19 cellular contexts compared by ENCODE assay signal in the genomic region with DNA sequence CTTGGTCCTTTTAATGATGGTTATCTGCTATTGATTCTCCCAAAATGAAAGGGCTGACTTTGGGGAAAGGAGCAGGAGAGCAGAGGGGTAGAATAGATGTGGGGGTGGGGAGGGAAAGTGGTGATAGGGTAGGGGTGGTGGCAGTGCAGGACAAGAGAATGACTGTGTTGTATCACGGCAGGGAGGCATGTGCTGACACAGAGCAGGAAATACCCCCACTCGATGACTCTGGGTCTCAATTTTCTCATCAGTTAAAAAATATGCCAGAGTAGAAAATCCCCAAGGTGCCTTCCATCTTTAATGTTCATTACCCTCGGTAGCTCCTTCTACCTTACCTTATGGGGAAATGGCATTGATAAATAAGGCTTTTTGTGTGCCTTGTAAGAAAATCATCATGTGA.
A peak's percentile ranks its signal among the peaks of the same experiment; 100 is the strongest.
DNase-seq lines count a peak whose midpoint lies in the region; ATAC-seq and TF ChIP-seq lines count a peak whose summit lies in the region.
"Had no signal": no experiment of that assay in that cellular context is flagged by ENCODE, and none has a peak within 500 bp of the region (broad histone marks: within the 10 kb centered on the region; RNA-seq: fewer than 3 reads in every experiment).

No MANE protein-coding gene starts in this region.

- H3K9me3 ChIP-seq in breast epithelium: no peaks in the 10 kb centered on the region
- H3K9me3 ChIP-seq: right lobe of liver had no signal

- no peak for TF ChIP-seq POLR2A in breast epithelium (IDR thresholded peaks at IDR 0.05)

- no peaks in the 10 kb centered on the region for H3K4me1 ChIP-seq in breast epithelium
- H3K4me1 ChIP-seq: right lobe of liver had no signal

- no peak for DNase-seq in stimulated activated naive CD8-positive, alpha-beta T cell treated with anti-CD3 and anti-CD28 coated beads, Interleukin-15, Interleukin-2, amounts not matched to agents 100 U/mL and 50 U/mL, for 24 hours
- DNase-seq in HFFc6: no peak
- no peak for DNase-seq in type B pancreatic cell (ENCODE audit: extremely low spot score, unreplicated experiment)
- DNase-seq in substantia nigra (lab: John Stamatoyannopoulos, UW): no peak
- DNase-seq in breast epithelium (ENCODE audit: low spot score in 2 of 2): no peak
- no peak for DNase-seq in immature natural killer cell
- DNase-seq: activated effector memory CD4-positive, alpha-beta T cell treated with Interleukin-2 at 50 U/mL for 16 hours; endodermal cell; IMR-90; left cardiac atrium; NCI-H2029 treated with DMSO at 0.1 percent for 48 hours; NCI-H510A; right lobe of liver; SHP77 treated with DMSO at 0.1 percent for 48 hours; stimulated activated CD4-positive, alpha-beta T cell treated with anti-CD3 and anti-CD28 coated beads, Interleukin-1b, Interleukin-23, amount 100 ng/mL, for 48 hours; T-helper 1 cell had no signal

- peak overlapping the region; percentile 15 for H3K27ac Mint-ChIP-seq in stimulated activated naive CD8-positive, alpha-beta T cell treated with anti-CD3 and anti-CD28 coated beads, Interleukin-15, Interleukin-2, amounts not matched to agents 100 ng/mL and 50 ng/mL, for 24 hours
- peak overlapping the region; percentile 29; the same call in 1 of the 2 replicates for H3K27ac Mint-ChIP-seq in HFFc6
- H3K27ac Mint-ChIP-seq in dendritic cell treated with granulocyte-macrophage colony-stimulating factor and Interleukin-4, amounts not matched to agents 40 ng/mL and 50 ng/mL, for 4 days: peak overlapping the region; percentile 73
- H3K27ac Mint-ChIP-seq in type B pancreatic cell: no peak overlapping the region
- H3K27ac Mint-ChIP-seq in immature natural killer cell: no peak overlapping the region
- H3K27ac Mint-ChIP-seq: endodermal cell had no signal

- H3K4me1 Mint-ChIP-seq in stimulated activated naive CD8-positive, alpha-beta T cell treated with anti-CD3 and anti-CD28 coated beads, Interleukin-15, Interleukin-2, amounts not matched to agents 100 ng/mL and 50 ng/mL, for 24 hours (ENCODE audit: low read depth): peaks cover 41% of the 10 kb centered on the region
- H3K4me1 Mint-ChIP-seq in HFFc6 (ENCODE audit: low read depth) (peaks cover 41% of the 10 kb centered on the region), type B pancreatic cell (ENCODE audit: unreplicated experiment) (peaks cover 39% of the 10 kb centered on the region), immature natural killer cell (peaks cover 24 to 29% of the 10 kb centered on the region in 2 donors)
- H3K4me1 Mint-ChIP-seq in dendritic cell treated with granulocyte-macrophage colony-stimulating factor and Interleukin-4, amounts not matched to agents 40 ng/mL and 50 ng/mL, for 4 days (ENCODE audit: low read depth): peaks cover 51% of the 10 kb centered on the region

- no peaks in the 10 kb centered on the region for H3K9me3 Mint-ChIP-seq in stimulated activated naive CD8-positive, alpha-beta T cell treated with anti-CD3 and anti-CD28 coated beads, Interleukin-15, Interleukin-2, amounts not matched to agents 100 ng/mL and 50 ng/mL, for 24 hours
- H3K9me3 Mint-ChIP-seq in HFFc6 (no peaks in the 10 kb centered on the region), type B pancreatic cell (no peaks in the 10 kb centered on the region), immature natural killer cell (peaks cover 0 to 1% (median 0%) of the 10 kb centered on the region in 6 donors)
- H3K9me3 Mint-ChIP-seq in dendritic cell treated with granulocyte-macrophage colony-stimulating factor and Interleukin-4, amounts not matched to agents 40 ng/mL and 50 ng/mL, for 4 days: no peaks in the 10 kb centered on the region
- H3K9me3 Mint-ChIP-seq: endodermal cell had no signal

- no peaks in the 10 kb centered on the region for H3K36me3 ChIP-seq in breast epithelium
- H3K36me3 ChIP-seq: right lobe of liver had no signal

- H3K27me3 ChIP-seq in breast epithelium: no peaks in the 10 kb centered on the region
- H3K27me3 ChIP-seq: right lobe of liver had no signal

- no peak overlapping the region for H3K27ac ChIP-seq in substantia nigra (ENCODE audit: low read depth, low read length, poor library complexity, severe bottlenecking)
- no peak overlapping the region for H3K27ac ChIP-seq in breast epithelium
- H3K27ac ChIP-seq: right lobe of liver, VCaP had no signal

- TF ChIP-seq CTCF in HFFc6 (IDR thresholded peaks at IDR 0.05) (no peak), type B pancreatic cell (conservative IDR thresholded peaks at IDR 0.05) (no peak), breast epithelium (IDR thresholded peaks at IDR 0.05) (no peak)

- no peak overlapping the region for H3K4me3 ChIP-seq in breast epithelium
- H3K4me3 ChIP-seq: right lobe of liver had no signal

- intact Hi-C loops in dendritic cell treated with granulocyte-macrophage colony-stimulating factor and Interleukin-4, amounts not matched to agents 40 ng/mL and 50 ng/mL, for 4 days (cut with micrococcal nuclease): no loop called here
- intact Hi-C loops in breast epithelium (cut with DNase I; ENCODE audit: low total_unique reads): no loop called here

- peaks cover 8% of the 10 kb centered on the region for H3K27me3 Mint-ChIP-seq in stimulated activated naive CD8-positive, alpha-beta T cell treated with anti-CD3 and anti-CD28 coated beads, Interleukin-15, Interleukin-2, amounts not matched to agents 100 ng/mL and 50 ng/mL, for 24 hours
- H3K27me3 Mint-ChIP-seq in HFFc6 (ENCODE audit: insufficient read depth) (no peaks in the 10 kb centered on the region), type B pancreatic cell (peaks cover 3% of the 10 kb centered on the region), immature natural killer cell (ENCODE audit: low read depth in 3 of 3) (peaks cover 1 to 3% (median 2%) of the 10 kb centered on the region in 3 donors)
- H3K27me3 Mint-ChIP-seq in dendritic cell treated with granulocyte-macrophage colony-stimulating factor and Interleukin-4, amounts not matched to agents 40 ng/mL and 50 ng/mL, for 4 days: no peaks in the 10 kb centered on the region

- H3K4me3 Mint-ChIP-seq in stimulated activated naive CD8-positive, alpha-beta T cell treated with anti-CD3 and anti-CD28 coated beads, Interleukin-15, Interleukin-2, amounts not matched to agents 100 ng/mL and 50 ng/mL, for 24 hours: no peak overlapping the region
- H3K4me3 Mint-ChIP-seq in HFFc6 (no peak overlapping the region), type B pancreatic cell (peak overlapping the region; percentile 15), immature natural killer cell (no peak overlapping the region)
- H3K4me3 Mint-ChIP-seq in dendritic cell treated with granulocyte-macrophage colony-stimulating factor and Interleukin-4, amounts not matched to agents 40 ng/mL and 50 ng/mL, for 4 days: no peak overlapping the region
- H3K4me3 Mint-ChIP-seq: endodermal cell had no signal

- H3K36me3 Mint-ChIP-seq in stimulated activated naive CD8-positive, alpha-beta T cell treated with anti-CD3 and anti-CD28 coated beads, Interleukin-15, Interleukin-2, amounts not matched to agents 100 ng/mL and 50 ng/mL, for 24 hours (ENCODE audit: low read depth): no peaks in the 10 kb centered on the region
- no peaks in the 10 kb centered on the region for H3K36me3 Mint-ChIP-seq in HFFc6 (ENCODE audit: low read depth)
- no peaks in the 10 kb centered on the region for H3K36me3 Mint-ChIP-seq in dendritic cell treated with granulocyte-macrophage colony-stimulating factor and Interleukin-4, amounts not matched to agents 40 ng/mL and 50 ng/mL, for 4 days (ENCODE audit: low read depth)
- no peaks in the 10 kb centered on the region for H3K36me3 Mint-ChIP-seq in type B pancreatic cell
- no peaks in the 10 kb centered on the region for H3K36me3 Mint-ChIP-seq in immature natural killer cell

- ATAC-seq in stimulated activated naive CD8-positive, alpha-beta T cell treated with anti-CD3 and anti-CD28 coated beads, Interleukin-15, Interleukin-2, amounts not matched to agents 100 U/mL and 50 U/mL, for 24 hours: no peak
- ATAC-seq: left cardiac atrium, right lobe of liver had no signal

Comparison
In these comparisons a context has a peak if more than half of its experiments do, and no peak if none do; other contexts are left out.
1. H3K27ac Mint-ChIP-seq: peak in stimulated activated naive CD8-positive, alpha-beta T cell treated with anti-CD3 and anti-CD28 coated beads, Interleukin-15, Interleukin-2, amounts not matched to agents 100 ng/mL and 50 ng/mL, for 24 hours (single experiment), HFFc6 (single experiment) and dendritic cell treated with granulocyte-macrophage colony-stimulating factor and Interleukin-4, amounts not matched to agents 40 ng/mL and 50 ng/mL, for 4 days (single experiment); none in type B pancreatic cell (single experiment) and immature natural killer cell (0 of 6).